ENCODE assay signal across 8 cellular contexts in genomic region chr4:173252024-173252935, GRCh38.
A peak's percentile ranks its signal among the peaks of the same experiment; 100 is the strongest.
DNase-seq lines count a peak whose midpoint lies in the region; ATAC-seq and TF ChIP-seq lines count a peak whose summit lies in the region.

No MANE protein-coding gene starts in this region.

- H3K4me2 ChIP-seq in IMR-90 (ENCODE audit: low read depth, low read length) = peak overlapping the region; percentile 21; the same call in 1 of the 2 replicates

- in situ Hi-C loops in IMR-90 (cut with MboI; ENCODE audit: low sequenced_read_pairs) = no loop called here

- no peak for TF ChIP-seq POLR2A in IMR-90 (IDR thresholded peaks at IDR 0.05; ENCODE audit: low read depth, low read length)

- peak overlapping the region; percentile 6 for H2AK9ac ChIP-seq in IMR-90 (replicated peaks; ENCODE audit: low read depth, low read length, poor library complexity)

- no peak; the same call in none of the 2 replicates for TF ChIP-seq RAD21 in IMR-90 (IDR thresholded peaks at IDR 0.05; ENCODE audit: low read length)

- H2AK5ac ChIP-seq in IMR-90 (ENCODE audit: low read depth, low read length) = no peak overlapping the region; the same call in 1 of the 2 replicates

- peak overlapping the region in 1 of 2 experiments; percentile 12; a peak in 1 of 4 replicates for H4K8ac ChIP-seq in IMR-90 (ENCODE audit: low read depth in 2 of 2, low read length in 2 of 2)

- peaks cover 14% of the 10 kb centered on the region for H3K4me1 Mint-ChIP-seq in activated CD4-positive, alpha-beta T cell treated with anti-CD3 and anti-CD28 coated beads for 36 hours

- ATAC-seq in activated CD4-positive, alpha-beta T cell treated with anti-CD3 and anti-CD28 coated beads for 36 hours = peak; percentile 92
- ATAC-seq in GM21825 (IDR thresholded peaks at IDR 0.05; ENCODE audit: unreplicated experiment) = peak; percentile 93
- peak; percentile 94 for ATAC-seq in IMR-90 (ENCODE audit: low read depth)
- no peak for ATAC-seq in GM19324 (IDR thresholded peaks at IDR 0.05; ENCODE audit: low FRiP score, unreplicated experiment)

- no peaks in the 10 kb centered on the region for H3K9me3 Mint-ChIP-seq in activated CD4-positive, alpha-beta T cell treated with anti-CD3 and anti-CD28 coated beads for 36 hours (ENCODE audit: low read depth)

- BruUV-seq in IMR-90 (replicated peaks; lab: Mats Ljungman, UMichigan) = no TSS peak

- no peaks in the 10 kb centered on the region for H3K27me3 Mint-ChIP-seq in activated CD4-positive, alpha-beta T cell treated with anti-CD3 and anti-CD28 coated beads for 36 hours

- CTCF ChIA-PET in activated CD4-positive, alpha-beta T cell treated with anti-CD3 and anti-CD28 coated beads for 36 hours (lab: Charles Lee) = interaction anchor here (0.5 to 3.0 kb wide), 5 partner anchors 10 to 239 kb away, joined by 4 to 18 read pairs (median 4); no protein-coding TSS in a partner anchor
- CTCF ChIA-PET in IMR-90 (lab: Yijun Ruan, JAX) = interaction anchor here (0.7 kb wide), 1 partner anchor 8 kb away, joined by 3 read pairs; no protein-coding TSS in a partner anchor
- CTCF ChIA-PET in RWPE1 (lab: Yijun Ruan, JAX) = interaction anchor here (0.7 to 1.0 kb wide), 2 partner anchors 81 to 246 kb away, joined by 3 read pairs; no protein-coding TSS in a partner anchor

- no peak overlapping the region for H3K9ac ChIP-seq in IMR-90 (ENCODE audit: low read depth, low read length)

- TF ChIP-seq CTCF in IMR-90 (conservative IDR thresholded peaks at IDR 0.05; ENCODE audit: low read depth, low read length) (no peak), RWPE1 (conservative IDR thresholded peaks at IDR 0.05; ENCODE audit: low read depth) (no peak)

- no peak overlapping the region for H4K91ac ChIP-seq in IMR-90 (ENCODE audit: insufficient read depth, low read depth, low read length)

- H3K56ac ChIP-seq in IMR-90 (ENCODE audit: extremely low read depth, insufficient read depth, low read length) = no peak overlapping the region

- POLR2A ChIA-PET in activated CD4-positive, alpha-beta T cell treated with anti-CD3 and anti-CD28 coated beads for 36 hours (lab: Charles Lee) = interaction anchor here (0.7 kb wide), 1 partner anchor 86 kb away, joined by 3 read pairs; no protein-coding TSS in a partner anchor
- POLR2A ChIA-PET in IMR-90 (lab: Charles Lee; ENCODE audit: unreplicated experiment) = interaction anchor here (0.8 kb wide), 1 partner anchor 9 kb away, joined by 4 read pairs; no protein-coding TSS in a partner anchor
- POLR2A ChIA-PET in RWPE1 (lab: Yijun Ruan, JAX; ENCODE audit: low non-redundant PET) = interaction anchor here (0.6 kb wide), 1 partner anchor 15 kb away, joined by 4 read pairs; no protein-coding TSS in a partner anchor

- no peak overlapping the region for H3K4me3 ChIP-seq in IMR-90 (ENCODE audit: insufficient read depth, low read depth, low read length)

- H3K36me3 Mint-ChIP-seq in activated CD4-positive, alpha-beta T cell treated with anti-CD3 and anti-CD28 coated beads for 36 hours (ENCODE audit: low read depth) = peaks cover 7% of the 10 kb centered on the region

- H4K5ac ChIP-seq in IMR-90 (ENCODE audit: low read depth, low read length) = no peak overlapping the region

- peaks cover 16% of the 10 kb centered on the region for H4K20me1 ChIP-seq in IMR-90 (ENCODE audit: insufficient read depth, low read length)

- H3K23ac ChIP-seq in IMR-90 (ENCODE audit: low read depth, low read length) = no peak overlapping the region

- no peaks in the 10 kb centered on the region for H3K36me3 ChIP-seq in IMR-90 (ENCODE audit: control insufficient read depth, insufficient read depth, low read length)

- intact Hi-C loops in activated CD4-positive, alpha-beta T cell treated with anti-CD3 and anti-CD28 coated beads for 36 hours (cut with DNase I, micrococcal nuclease) = loop anchor here (1.0 to 5.0 kb wide), 2 partner anchors 60 to 83 kb away; no protein-coding TSS in a partner anchor
- intact Hi-C loops in IMR-90 (cut with micrococcal nuclease) = loop anchor here (1.0 to 10.0 kb wide), 3 partner anchors 35 to 357 kb away; no protein-coding TSS in a partner anchor

- H2BK15ac ChIP-seq in IMR-90 (ENCODE audit: low read depth, low read length) = no peak overlapping the region

- no peak overlapping the region for H2BK20ac ChIP-seq in IMR-90 (ENCODE audit: low read depth, low read length)

- no peak overlapping the region for H3K4ac ChIP-seq in IMR-90 (ENCODE audit: low read depth, low read length)

- H3K9me1 ChIP-seq in IMR-90 (ENCODE audit: insufficient read depth, low read length) = peaks cover 3% of the 10 kb centered on the region

- WGBS in IMR-90 (ENCODE audit: extremely low coverage in 2 of 2, insufficient read length in 1 of 2), 2 experiments = 27% methylated on average over 3 of the region's 6 CpGs; no CpG with 5 or more reads in 1 of the 2 experiments

- no peak overlapping the region for H2BK120ac ChIP-seq in IMR-90 (ENCODE audit: low read depth, low read length)

- peaks cover 19% of the 10 kb centered on the region for H3K27me3 ChIP-seq in IMR-90 (ENCODE audit: control insufficient read depth, insufficient read depth, low read length)

- peak overlapping the region; percentile 14; the same call in 1 of the 2 replicates for H3K18ac ChIP-seq in IMR-90 (ENCODE audit: low read depth, low read length)

- H3K27ac ChIP-seq in IMR-90 (ENCODE audit: insufficient read depth, low read length) (no peak overlapping the region), RWPE1 (peak overlapping the region; percentile 86)

- dilution Hi-C loops in IMR-90 (cut with HindIII; ENCODE audit: low sequenced_read_pairs, unreplicated experiment) = loop anchor here (25.0 kb wide), 1 partner anchor 240 kb away; no protein-coding TSS in a partner anchor

- H3K14ac ChIP-seq in IMR-90 (replicated peaks; ENCODE audit: low read depth, low read length) = no peak overlapping the region

- H3K27ac Mint-ChIP-seq in activated CD4-positive, alpha-beta T cell treated with anti-CD3 and anti-CD28 coated beads for 36 hours = no peak overlapping the region

- no peak overlapping the region for H2BK5ac ChIP-seq in IMR-90 (ENCODE audit: low read depth, low read length, poor library complexity, severe bottlenecking)

- no peak overlapping the region for H3K4me3 Mint-ChIP-seq in activated CD4-positive, alpha-beta T cell treated with anti-CD3 and anti-CD28 coated beads for 36 hours

- no peak overlapping the region for H2AFZ ChIP-seq in IMR-90 (replicated peaks; ENCODE audit: low read length, poor library complexity)

- DNase-seq in activated CD4-positive, alpha-beta T cell treated with anti-CD3 and anti-CD28 coated beads for 36 hours = peak; percentile 58
- no peak for DNase-seq in activated CD4-positive, alpha-beta T cell treated with anti-CD3 and anti-CD28 coated beads, Interleukin-2, amount 50 U/mL, for 4 hours
- DNase-seq in IMR-90 = peak; percentile 100
- peak; percentile 85 for DNase-seq in RWPE1 (ENCODE audit: low spot score)
- DNase-seq in fibroblast of the conjunctiva (ENCODE audit: low read depth) = peak; percentile 88
- peak; percentile 97 for DNase-seq in pulmonary artery endothelial cell (ENCODE audit: low read depth, low spot score)

- H3K9me3 ChIP-seq in IMR-90 (ENCODE audit: control insufficient read depth, insufficient read depth, low read length) = peaks cover 5% of the 10 kb centered on the region

- H3K79me1 ChIP-seq in IMR-90 (ENCODE audit: low read depth in 1 of 2, low read length in 2 of 2) = no peaks in the 10 kb centered on the region

- peaks cover 5% of the 10 kb centered on the region for H3K4me1 ChIP-seq in IMR-90 (ENCODE audit: control insufficient read depth, insufficient read depth, low read length)

TF ChIP-seq in IMR-90, 13 proteins besides CTCF, POLR2A, EP300 and RAD21:
- TF ChIP-seq ELK1 (IDR thresholded peaks at IDR 0.05; ENCODE audit: borderline replicate concordance, low read depth, low read length) = no peak
- TF ChIP-seq MAZ (IDR thresholded peaks at IDR 0.05; ENCODE audit: borderline replicate concordance, low read depth, low read length) = no peak
- TF ChIP-seq SMC3 (IDR thresholded peaks at IDR 0.05; ENCODE audit: low read depth, low read length) = no peak
- no peak for TF ChIP-seq MXI1 (IDR thresholded peaks at IDR 0.05; ENCODE audit: borderline replicate concordance, low read depth, low read length)
- no peak for TF ChIP-seq CHD1 (IDR thresholded peaks at IDR 0.05; ENCODE audit: low read depth, low read length)
- TF ChIP-seq CEBPB (IDR thresholded peaks at IDR 0.05; ENCODE audit: low read depth, low read length) = peak; percentile 57
- TF ChIP-seq RFX5 (IDR thresholded peaks at IDR 0.05; ENCODE audit: low read depth, low read length) = no peak; the same call in 1 of the 2 replicates
- peak; percentile 94 for TF ChIP-seq BHLHE40 (IDR thresholded peaks at IDR 0.05; ENCODE audit: low read depth, low read length)
- TF ChIP-seq MAFK (IDR thresholded peaks at IDR 0.05; ENCODE audit: low read depth, low read length) = no peak
- no peak for TF ChIP-seq USF2 (IDR thresholded peaks at IDR 0.05; ENCODE audit: low read depth, low read length)
- peak; percentile 99 for TF ChIP-seq FOS (IDR thresholded peaks at IDR 0.05; ENCODE audit: low read depth, low read length)
- TF ChIP-seq RCOR1 (IDR thresholded peaks at IDR 0.05; ENCODE audit: insufficient replicate concordance, low read length) = peak; percentile 100
- peak; percentile 14; the same call in 1 of the 2 replicates for TF ChIP-seq NFE2L2 (IDR thresholded peaks at IDR 0.05; ENCODE audit: low read depth, low read length)

Comparison
In these comparisons a context has a peak if more than half of its experiments do, and no peak if none do; other contexts are left out.
1. DNase-seq: peak in activated CD4-positive, alpha-beta T cell treated with anti-CD3 and anti-CD28 coated beads for 36 hours (single experiment), IMR-90 (single experiment), RWPE1 (single experiment), fibroblast of the conjunctiva (single experiment) and pulmonary artery endothelial cell (single experiment); none in activated CD4-positive, alpha-beta T cell treated with anti-CD3 and anti-CD28 coated beads, Interleukin-2, amount 50 U/mL, for 4 hours (0 of 2).